In genomic region chr1:162790985-162791357, GRCh38 we compare ENCODE assay signal across 8 cellular contexts. TPM values are rescaled to one million over a fixed set of nuclear protein-coding genes. Genes with fewer than 3 reads are reported as not detected.
DNase-seq lines count a peak whose midpoint lies in the region; ATAC-seq and TF ChIP-seq lines count a peak whose summit lies in the region.
"Not testable (repeated sequence)": the region's sequence is repeated elsewhere in the genome, so short reads cannot be mapped to it uniquely, and the experiment has no call there.

No MANE protein-coding gene starts in this region.

- 0% methylated on average over 7 of the region's 8 CpGs for WGBS in esophagus, 2 donors
- 1% methylated on average over 7 of the region's 8 CpGs for WGBS in liver

- not testable (repeated sequence) for H3K9me3 Mint-ChIP-seq in activated naive CD4-positive, alpha-beta T cell treated with anti-CD3 and anti-CD28 coated beads, Interleukin-2, amount 50 U/mL, for 72 hours

- not testable (repeated sequence) for H3K4me1 ChIP-seq in A673 (ENCODE audit: insufficient read depth, low read length, poor library complexity, severe bottlenecking); Panc1 (ENCODE audit: control insufficient read depth, insufficient read depth, low read length); esophagus (ENCODE audit: control insufficient read depth in 2 of 2, insufficient read depth in 2 of 2, low read length in 1 of 2); liver (ENCODE audit: control insufficient read depth in 4 of 4, insufficient read depth in 4 of 4, low read length in 3 of 4)

- not testable (repeated sequence) for H3K36me3 ChIP-seq in A673 (ENCODE audit: insufficient read depth, low read length, poor library complexity, severe bottlenecking); Panc1 (ENCODE audit: control insufficient read depth, insufficient read depth, low read length); esophagus (ENCODE audit: control insufficient read depth in 2 of 2, insufficient read depth in 2 of 2, low read length in 1 of 2); liver (ENCODE audit: control insufficient read depth in 4 of 4, insufficient read depth in 3 of 4, low read depth in 1 of 4, low read length in 3 of 4)

- peak overlapping the region; percentile 92 to 95 for H3K27ac Mint-ChIP-seq in activated naive CD4-positive, alpha-beta T cell treated with anti-CD3 and anti-CD28 coated beads, Interleukin-2, amount 50 U/mL, for 72 hours

- peak overlapping the region; percentile 47 for H3K4me3 ChIP-seq in A673 (ENCODE audit: low read depth, low read length, poor library complexity, severe bottlenecking)
- H3K4me3 ChIP-seq in Panc1 (ENCODE audit: low read depth in 2 of 2, low read length in 2 of 2): peak overlapping the region; percentile 46 to 64
- H3K4me3 ChIP-seq in esophagus (ENCODE audit: low read depth in 1 of 2, low read length in 2 of 2): peak overlapping the region; percentile 52 to 60
- H3K4me3 ChIP-seq in liver (ENCODE audit: low read depth in 1 of 3, low read length in 3 of 3): peak overlapping the region in 2 of 3 donors; percentile 54 to 56

- peak overlapping the region; percentile 60 to 74 for H3K9ac ChIP-seq in liver (ENCODE audit: low read depth in 1 of 2, low read length in 2 of 2)

- not testable (repeated sequence) for H3K36me3 Mint-ChIP-seq in activated naive CD4-positive, alpha-beta T cell treated with anti-CD3 and anti-CD28 coated beads, Interleukin-2, amount 50 U/mL, for 72 hours

- TF ChIP-seq CTCF in A673 (conservative IDR thresholded peaks at IDR 0.05; ENCODE audit: low read depth, low read length); Panc1 (IDR thresholded peaks at IDR 0.05); liver (IDR thresholded peaks at IDR 0.05; ENCODE audit: low read depth, low read length, missing input control): not testable (repeated sequence)

- TF ChIP-seq RAD21 in liver (IDR thresholded peaks at IDR 0.05): not testable (repeated sequence)

- ATAC-seq in GM18505 (IDR thresholded peaks at IDR 0.05; ENCODE audit: unreplicated experiment) (peak; percentile 6), Panc1 (peak; percentile 53)
- ATAC-seq in activated naive CD4-positive, alpha-beta T cell treated with anti-CD3 and anti-CD28 coated beads, Interleukin-2, amount 50 U/mL, for 72 hours: peak in 1 of 2 donors; percentile 19

- BruUV-seq in A673 (replicated peaks; lab: Mats Ljungman, UMichigan) (TSS peak; percentile 81), Panc1 (replicated peaks; lab: Mats Ljungman, UMichigan) (TSS peak; percentile 89)

- H3K27me3 ChIP-seq in A673 (replicated peaks; ENCODE audit: insufficient read depth, low read depth, low read length, poor library complexity); Panc1 (ENCODE audit: control insufficient read depth, insufficient read depth, low read length); esophagus (ENCODE audit: control insufficient read depth in 1 of 2, insufficient read depth in 2 of 2, low read length in 2 of 2); liver (ENCODE audit: control insufficient read depth in 4 of 4, insufficient read depth in 4 of 4, low read length in 3 of 4): not testable (repeated sequence)

- in situ Hi-C loops in Panc1 (cut with HindIII; ENCODE audit: low pct_unique_long_range_greater_than_20kb, low sequenced_read_pairs): not testable (repeated sequence)

- peak; percentile 51 for DNase-seq in A673 (ENCODE audit: low spot score)
- DNase-seq in NAMALWA (ENCODE audit: low spot score): peak; percentile 47
- DNase-seq in Panc1 (ENCODE audit: low read depth, low spot score); activated naive CD4-positive, alpha-beta T cell treated with anti-CD3 and anti-CD28 coated beads, Interleukin-2, amount 50 U/mL, for 72 hours (ENCODE audit: low spot score in 2 of 2): not testable (repeated sequence)
- DNase-seq in retina: peak; percentile 23

- peak overlapping the region; percentile 71 for H3K27ac ChIP-seq in A673 (ENCODE audit: low read depth, low read length, poor library complexity, severe bottlenecking)
- H3K27ac ChIP-seq in Panc1 (ENCODE audit: low read length): not testable (repeated sequence)
- H3K27ac ChIP-seq in esophagus (ENCODE audit: low read depth in 2 of 2, low read length in 1 of 2): peak overlapping the region in 1 of 2 donors; percentile 47
- H3K27ac ChIP-seq in liver (ENCODE audit: low read depth in 1 of 2, low read length in 2 of 2): peak overlapping the region; percentile 65 to 92

- intact Hi-C loops in A673 (cut with micrococcal nuclease; ENCODE audit: unreplicated experiment): loop anchor here (10.0 kb wide), 1 partner anchor 736 kb away; no protein-coding TSS in a partner anchor
- intact Hi-C loops in Panc1 (cut with micrococcal nuclease; ENCODE audit: unreplicated experiment): not testable (repeated sequence)

- POLR2A ChIA-PET in A673 (lab: Charles Lee; ENCODE audit: low non-redundant PET); Panc1 (lab: Charles Lee): not testable (repeated sequence)

- not testable (repeated sequence) for TF ChIP-seq POLR2A in GM18505 (IDR thresholded peaks at IDR 0.05; ENCODE audit: borderline replicate concordance, extremely low read depth, insufficient read depth, insufficient read length)

- not testable (repeated sequence) for H3K9me3 ChIP-seq in A673 (ENCODE audit: low read depth, low read length, poor library complexity, severe bottlenecking); Panc1 (ENCODE audit: control insufficient read depth, insufficient read depth, low read depth, low read length); esophagus (ENCODE audit: control insufficient read depth in 2 of 2, insufficient read depth in 1 of 2, low read depth in 1 of 2, low read length in 1 of 2); liver (ENCODE audit: control insufficient read depth in 4 of 4, low read length in 3 of 4)

- CTCF ChIA-PET in A673 (lab: Charles Lee); Panc1 (lab: Charles Lee): not testable (repeated sequence)

RNA-seq across cellular contexts. Expression of gene HSD17B7, which starts 0.5 kb away (rescaled TPM):
- 49.4 and 55.6 TPM in 2 replicates for total RNA-seq in A673 (2021)
- total RNA-seq in Panc1 (2021; ENCODE audit: unreplicated experiment): 24.6 TPM
- polyA plus RNA-seq in Panc1 (2012; ENCODE audit: insufficient read length): 17.0 TPM
- 10 to 100 TPM; 26.2 to 39.3 TPM for total RNA-seq in activated naive CD4-positive, alpha-beta T cell treated with anti-CD3 and anti-CD28 coated beads, Interleukin-2, amount 50 U/mL, for 72 hours
- 10 to 100 TPM; 12.4 to 14.2 TPM for polyA plus RNA-seq in esophagus
- 100 to 1,000 TPM in 1 of 2 donors, 10 to 100 TPM in 1; 55.8 to 115 TPM for total RNA-seq in liver
- polyA plus RNA-seq in liver: 10 to 100 TPM; 22.9 to 31.1 TPM
